ENCODE assay signal across 9 cellular contexts in genomic region chr11:58562375-58562800, GRCh38. TPM values are rescaled to one million over a fixed set of nuclear protein-coding genes. Genes with fewer than 3 reads are reported as not detected.
DNase-seq lines count a peak whose midpoint lies in the region; ATAC-seq and TF ChIP-seq lines count a peak whose summit lies in the region.
"Had no signal": no experiment of that assay in that cellular context is flagged by ENCODE, and none has a peak within 500 bp of the region (broad histone marks: within the 10 kb centered on the region; RNA-seq: fewer than 3 reads in every experiment).

No MANE protein-coding gene starts in this region.

- H3K36me3 ChIP-seq in HEK293 (ENCODE audit: control insufficient read depth in 2 of 2, insufficient read depth in 1 of 2, low read length in 2 of 2) (peaks cover 0 to 6% of the 10 kb centered on the region in 2 experiments; a peak in 1 of 3 replicates), KMS-11 (ENCODE audit: insufficient read depth) (no peaks in the 10 kb centered on the region), vagina (no peaks in the 10 kb centered on the region)

- H3K4me3 ChIP-seq in HEK293 (ENCODE audit: low read depth, low read length) (no peak overlapping the region), KMS-11 (IDR thresholded peaks at IDR 0.05; ENCODE audit: insufficient read depth, low read depth, low read length) (no peak overlapping the region), vagina (no peak overlapping the region)

- H3K9ac ChIP-seq in KMS-11, result no peak overlapping the region

- no peak for DNase-seq in naive B cell
- no peak for DNase-seq in vagina (ENCODE audit: extremely low spot score in 2 of 2)
- DNase-seq in OCI-M2 (lab: John Stamatoyannopoulos, UW; ENCODE audit: unreplicated experiment), result no peak
- DNase-seq in NCI-H2171 (lab: John Stamatoyannopoulos, UW), result no peak
- DNase-seq in stimulated activated CD4-positive, alpha-beta T cell treated with anti-CD3 and anti-CD28 coated beads, Interleukin-2, amount 100 ng/mL, for 48 hours, result no peak
- DNase-seq: NCI-H1694 had no signal

- H3K27ac ChIP-seq in HEK293 (ENCODE audit: extremely low read depth, low read depth, low read length) (no peak overlapping the region), KMS-11 (peak overlapping the region; percentile 46; the same call in 1 of the 2 replicates), vagina (no peak overlapping the region)

- H4K20me1 ChIP-seq in KMS-11 (ENCODE audit: insufficient read depth), result no peaks in the 10 kb centered on the region

- H3K4me3 Mint-ChIP-seq in naive B cell, result no peak overlapping the region

- H3K9me3 ChIP-seq in HEK293 (ENCODE audit: control insufficient read depth, insufficient read depth, low read depth, low read length), result no peaks in the 10 kb centered on the region
- H3K9me3 ChIP-seq in vagina, result no peaks in the 10 kb centered on the region

- peaks cover 17 to 18% of the 10 kb centered on the region in 2 donors for H3K36me3 Mint-ChIP-seq in naive B cell

- POLR2A ChIA-PET in HEK293 (lab: Yijun Ruan, JAX), result no interaction called here

- peaks cover 18 to 42% (median 33%) of the 10 kb centered on the region in 3 donors for H3K4me1 Mint-ChIP-seq in naive B cell

- no peaks in the 10 kb centered on the region for H3K27me3 Mint-ChIP-seq in naive B cell

- no peaks in the 10 kb centered on the region for H3K27me3 ChIP-seq in KMS-11 (ENCODE audit: insufficient read depth, low read depth)
- no peaks in the 10 kb centered on the region for H3K27me3 ChIP-seq in vagina

- no peak overlapping the region for H2AFZ ChIP-seq in KMS-11 (ENCODE audit: low read depth)

- H3K79me2 ChIP-seq in KMS-11 (ENCODE audit: insufficient read depth, low read depth), result no peaks in the 10 kb centered on the region

- ATAC-seq in GM18861 (IDR thresholded peaks at IDR 0.05; ENCODE audit: unreplicated experiment) (peak; percentile 91), naive B cell (ENCODE audit: low read depth in 2 of 2) (no peak)

- H3K4me1 ChIP-seq in HEK293 (ENCODE audit: control insufficient read depth, insufficient read depth, low read length) (no peaks in the 10 kb centered on the region), KMS-11 (ENCODE audit: low read depth, poor library complexity, severe bottlenecking) (peaks cover 23% of the 10 kb centered on the region), vagina (no peaks in the 10 kb centered on the region)

- TF ChIP-seq CTCF in HEK293 (tag by site-specific recombination; IDR thresholded peaks at IDR 0.05) (no peak), KMS-11 (conservative IDR thresholded peaks at IDR 0.05; ENCODE audit: low read depth, low read length) (no peak), vagina (IDR thresholded peaks at IDR 0.05) (no peak)

- H3K4me2 ChIP-seq in KMS-11, result peak overlapping the region; percentile 58

- H3K27ac Mint-ChIP-seq in naive B cell, result peak overlapping the region in 5 of 6 donors; percentile 10 to 87 (median 69)

- TF ChIP-seq POLR2A in vagina (IDR thresholded peaks at IDR 0.05), result no peak

- CTCF ChIA-PET in HEK293 (lab: Yijun Ruan, JAX), result no interaction called here

- no peaks in the 10 kb centered on the region for H3K9me3 Mint-ChIP-seq in naive B cell

- intact Hi-C loops in vagina (cut with DNase I), result no loop called here

TF ChIP-seq in HEK293, 187 proteins besides CTCF, POLR2A, EP300 and RAD21:
- no peak for TF ChIP-seq ZNF785 (tag by site-specific recombination; IDR thresholded peaks at IDR 0.05)
- no peak for TF ChIP-seq KLF1 (tag by site-specific recombination; IDR thresholded peaks at IDR 0.05)
- TF ChIP-seq SCRT2 (tag by site-specific recombination; IDR thresholded peaks at IDR 0.05), result peak; percentile 92
- peak; percentile 74 for TF ChIP-seq SCRT1 (tag by site-specific recombination; IDR thresholded peaks at IDR 0.05; ENCODE audit: borderline replicate concordance)

RNA-seq across cellular contexts. Expression of gene LPXN, which starts 13.3 kb away (rescaled TPM):
- 100 to 1,000 TPM in 2 of 6 donors, 10 to 100 TPM in 4; 63.3 to 120 (median 85.8) TPM for polyA plus RNA-seq in naive B cell (ENCODE audit: low read depth in 6 of 6)
- 24.3 TPM for total RNA-seq in vagina

RNA-seq across cellular contexts. Expression of gene ZFP91, which starts 16.5 kb away (rescaled TPM):
- polyA plus RNA-seq in naive B cell (ENCODE audit: low read depth in 6 of 6), result 10 to 100 TPM in 1 of 6 donors, 1 to 10 TPM in 5; 5.4 to 12.4 (median 8.1) TPM
- 35.4 TPM for total RNA-seq in vagina

RNA-seq across cellular contexts. Expression of gene OR5B21, which starts 54.5 kb away (rescaled TPM):
- not detected for polyA plus RNA-seq in naive B cell (ENCODE audit: low read depth in 6 of 6)
- total RNA-seq in vagina, result not detected
